In the genomic region with DNA sequence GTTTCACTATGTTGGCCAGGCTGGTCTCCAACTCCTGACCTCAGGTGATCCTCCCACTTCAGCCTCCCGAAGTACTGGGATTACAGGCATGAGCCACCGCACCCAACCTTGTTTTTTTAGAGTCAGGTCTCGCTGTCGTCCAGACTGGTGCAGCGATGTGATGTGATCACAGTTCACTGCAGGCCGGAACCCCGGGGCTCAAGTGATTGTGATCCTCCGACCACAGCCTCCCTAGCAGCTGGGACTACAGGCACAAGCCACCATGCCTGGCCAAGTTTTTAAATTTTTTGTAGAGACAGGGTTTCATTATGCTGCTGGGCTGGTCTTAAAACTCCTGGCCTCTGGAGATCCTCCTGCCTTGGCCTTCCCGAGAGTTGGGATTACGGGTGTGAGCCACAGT, we compare ENCODE assay signal across 2 cellular contexts.
A peak's percentile ranks its signal among the peaks of the same experiment; 100 is the strongest.
TF ChIP-seq lines count a peak whose summit lies in the region.

No MANE protein-coding gene starts in this region.

TF ChIP-seq in H1, 55 proteins besides CTCF, POLR2A, EP300 and RAD21:
- TF ChIP-seq KDM5A (IDR thresholded peaks at IDR 0.05; ENCODE audit: low read length) (no peak), POLR2AphosphoS5 (IDR thresholded peaks at IDR 0.05; ENCODE audit: low read depth, low read length) (0 out of 2 replicates have a peak, but pooled peaks have one; percentile 5)

TF ChIP-seq in GM12891, 5 proteins besides CTCF, POLR2A, EP300 and RAD21:
- TF ChIP-seq PAX5 (IDR thresholded peaks at IDR 0.05; ENCODE audit: insufficient read depth, low read length, severe bottlenecking): no peak
- no peak for TF ChIP-seq TAF1 (IDR thresholded peaks at IDR 0.05; ENCODE audit: low read depth, low read length)
- no peak for TF ChIP-seq SPI1 (IDR thresholded peaks at IDR 0.05; ENCODE audit: low read depth, low read length)
- no peak for TF ChIP-seq POLR2AphosphoS5 (IDR thresholded peaks at IDR 0.05; ENCODE audit: low read depth, low read length)
- no peak for TF ChIP-seq POU2F2 (IDR thresholded peaks at IDR 0.05; ENCODE audit: low read depth, low read length)
